Comparison of ENCODE assay signal across 1 cellular context in genomic region chr15:72117698-72118399, GRCh38.
TF ChIP-seq lines count a peak whose summit lies in the region.

Gene MYO9A, minus strand, starts transcription at chr15:72118150. Its CDS starts 71,587 bp downstream, at chr15:72046563.

TF ChIP-seq in GM12878, 131 proteins besides CTCF, POLR2A, EP300 and RAD21 (continued from another document and continues in another):
- TF ChIP-seq E4F1 (IDR thresholded peaks at IDR 0.05; ENCODE audit: borderline replicate concordance, partially characterized antibody): no peak
- TF ChIP-seq CBX3 (IDR thresholded peaks at IDR 0.05; ENCODE audit: borderline replicate concordance, low read depth): no peak
- peak; percentile 24 for TF ChIP-seq RELA (IDR thresholded peaks at IDR 0.05; ENCODE audit: borderline replicate concordance, partially characterized antibody)
- TF ChIP-seq CUX1 (IDR thresholded peaks at IDR 0.05; ENCODE audit: insufficient replicate concordance, low read depth, low read length): no peak
- TF ChIP-seq ZNF687 (IDR thresholded peaks at IDR 0.05): peak; percentile 38; the same call in 1 of the 2 replicates
- peak; percentile 85; the same call in 1 of the 2 replicates for TF ChIP-seq LARP7 (IDR thresholded peaks at IDR 0.05)
- no peak for TF ChIP-seq ZNF207 (IDR thresholded peaks at IDR 0.05; ENCODE audit: borderline replicate concordance)
- TF ChIP-seq IRF4 (IDR thresholded peaks at IDR 0.05; ENCODE audit: low read depth, low read length): no peak
- no peak for TF ChIP-seq RBBP5 (conservative IDR thresholded peaks at IDR 0.05)
- no peak for TF ChIP-seq NFYA (IDR thresholded peaks at IDR 0.05; ENCODE audit: borderline replicate concordance, low read depth, low read length)
- TF ChIP-seq BMI1 (IDR thresholded peaks at IDR 0.05; ENCODE audit: borderline replicate concordance): no peak
- peak; percentile 21; the same call in 1 of the 2 replicates for TF ChIP-seq SPI1 (IDR thresholded peaks at IDR 0.05; ENCODE audit: borderline replicate concordance, insufficient read depth, low read depth, low read length)
- no peak for TF ChIP-seq SMAD5 (IDR thresholded peaks at IDR 0.05; ENCODE audit: low read depth)
- TF ChIP-seq RFX5 (IDR thresholded peaks at IDR 0.05; ENCODE audit: low read depth, low read length): 0 out of 2 replicates have a peak, but pooled peaks have one; percentile 37
- TF ChIP-seq SMC3 (IDR thresholded peaks at IDR 0.05; ENCODE audit: borderline replicate concordance, low read length): no peak
- peak; percentile 45; the same call in 1 of the 2 replicates for TF ChIP-seq TAF1 (IDR thresholded peaks at IDR 0.05; ENCODE audit: borderline replicate concordance, low read depth, low read length)
- TF ChIP-seq SIN3A (IDR thresholded peaks at IDR 0.05; ENCODE audit: low read depth, low read length): no peak
- no peak; the same call in none of the 2 replicates for TF ChIP-seq NR2F1 (conservative IDR thresholded peaks at IDR 0.05)
- TF ChIP-seq BACH1 (IDR thresholded peaks at IDR 0.05; ENCODE audit: borderline replicate concordance): peak; percentile 83
- TF ChIP-seq MYB (IDR thresholded peaks at IDR 0.05; ENCODE audit: borderline replicate concordance, low read depth, low read length): no peak
- peak; percentile 64 for TF ChIP-seq GATAD2B (conservative IDR thresholded peaks at IDR 0.05; ENCODE audit: low read depth)
- peak; percentile 78 for TF ChIP-seq SP1 (IDR thresholded peaks at IDR 0.05; ENCODE audit: low read depth, low read length)
- peak; percentile 32 to 99 for TF ChIP-seq EGR1 (IDR thresholded peaks at IDR 0.05; ENCODE audit: borderline replicate concordance in 1 of 2, low read depth in 2 of 2, low read length in 2 of 2)
- TF ChIP-seq IKZF1 (conservative IDR thresholded peaks at IDR 0.05): peak; percentile 66; the same call in 1 of the 2 replicates
- TF ChIP-seq SUPT20H (IDR thresholded peaks at IDR 0.05; ENCODE audit: borderline replicate concordance, control insufficient read depth, low read depth, low read length): no peak
- TF ChIP-seq JUND (IDR thresholded peaks at IDR 0.05; ENCODE audit: low read depth, low read length): no peak
- no peak for TF ChIP-seq RCOR1 (conservative IDR thresholded peaks at IDR 0.05; ENCODE audit: low read depth, low read length)
- TF ChIP-seq HDAC6 (IDR thresholded peaks at IDR 0.05; ENCODE audit: unreplicated experiment): no peak
- TF ChIP-seq BCLAF1 (IDR thresholded peaks at IDR 0.05): no peak
- TF ChIP-seq SUZ12 (IDR thresholded peaks at IDR 0.05; ENCODE audit: unreplicated experiment): no peak
- peak; percentile 81; the same call in 1 of the 2 replicates for TF ChIP-seq ASH2L (IDR thresholded peaks at IDR 0.05; ENCODE audit: borderline replicate concordance, low read depth)
- no peak; the same call in 1 of the 2 replicates for TF ChIP-seq HCFC1 (IDR thresholded peaks at IDR 0.05; ENCODE audit: low read length)
- TF ChIP-seq PBX3 (IDR thresholded peaks at IDR 0.05; ENCODE audit: insufficient replicate concordance, low read depth, low read length): no peak
- no peak for TF ChIP-seq IRF3 (IDR thresholded peaks at IDR 0.05)
- TF ChIP-seq MAX (IDR thresholded peaks at IDR 0.05; ENCODE audit: low read depth, low read length): peak; percentile 74
- TF ChIP-seq KAT2A (conservative IDR thresholded peaks at IDR 0.05; ENCODE audit: control insufficient read depth, low read depth, low read length): no peak
- TF ChIP-seq TCF12 (IDR thresholded peaks at IDR 0.05; ENCODE audit: low read depth, low read length): no peak
- TF ChIP-seq USF2 (IDR thresholded peaks at IDR 0.05; ENCODE audit: borderline replicate concordance, low read depth, low read length): peak; percentile 78
- TF ChIP-seq PML (IDR thresholded peaks at IDR 0.05; ENCODE audit: low read length): 0 out of 2 replicates have a peak, but pooled peaks have one; percentile 15
- no peak for TF ChIP-seq FOS (IDR thresholded peaks at IDR 0.05; ENCODE audit: borderline replicate concordance, extremely low read depth, insufficient read length)
- TF ChIP-seq YY1 (IDR thresholded peaks at IDR 0.05; ENCODE audit: low read depth, low read length): peak; percentile 3; the same call in 1 of the 2 replicates
- TF ChIP-seq ZNF274 (IDR thresholded peaks at IDR 0.05; ENCODE audit: insufficient read depth, insufficient read length): no peak
- TF ChIP-seq RB1 (IDR thresholded peaks at IDR 0.05; ENCODE audit: borderline replicate concordance): peak; percentile 58; the same call in 1 of the 2 replicates
- TF ChIP-seq CREM (IDR thresholded peaks at IDR 0.05; ENCODE audit: low read depth): no peak
- TF ChIP-seq POLR2AphosphoS5 (IDR thresholded peaks at IDR 0.05; ENCODE audit: low read length): peak; percentile 40; the same call in 1 of the 2 replicates
- TF ChIP-seq MEF2A (IDR thresholded peaks at IDR 0.05; ENCODE audit: insufficient read depth, low read depth, low read length): no peak
- peak; percentile 26; the same call in 1 of the 2 replicates for TF ChIP-seq NR2C1 (IDR thresholded peaks at IDR 0.05)
- peak; percentile 35; the same call in 1 of the 2 replicates for TF ChIP-seq RUNX3 (IDR thresholded peaks at IDR 0.05; ENCODE audit: low read length)
